ENCODE assay signal across 8 cellular contexts in genomic region chr11:67289226-67289650, GRCh38. TPM values are rescaled to one million over a fixed set of nuclear protein-coding genes. Genes with fewer than 3 reads are reported as not detected.
DNase-seq lines count a peak whose midpoint lies in the region; ATAC-seq and FAIRE-seq lines count a peak whose summit lies in the region.

Gene ANKRD13D (plus strand): TSS chr11:67289303. CDS start chr11:67289461, 158 bp downstream.

- no peaks in the 10 kb centered on the region for H3K27me3 Mint-ChIP-seq in activated CD4-positive, alpha-beta memory T cell treated with anti-CD3 and anti-CD28 coated beads, Interleukin-2, amount 10 ng/mL, durations not matched to agents 7 days and 5 days

- peaks cover 76% of the 10 kb centered on the region for H3K4me1 Mint-ChIP-seq in activated CD4-positive, alpha-beta memory T cell treated with anti-CD3 and anti-CD28 coated beads, Interleukin-2, amount 10 ng/mL, durations not matched to agents 7 days and 5 days

- peak; percentile 18 for ATAC-seq in HG03060 (IDR thresholded peaks at IDR 0.05; ENCODE audit: low read depth, unreplicated experiment)

- peak within 1 kb of the TSS; percentile 94 for H3K4me3 Mint-ChIP-seq in activated CD4-positive, alpha-beta memory T cell treated with anti-CD3 and anti-CD28 coated beads, Interleukin-2, amount 10 ng/mL, durations not matched to agents 7 days and 5 days

- CTCF ChIA-PET in activated CD4-positive, alpha-beta memory T cell treated with anti-CD3 and anti-CD28 coated beads, Interleukin-2, amount 10 ng/mL, durations not matched to agents 7 days and 5 days (lab: Charles Lee), result interaction anchor here (0.9 to 4.1 kb wide), 7 partner anchors 11 to 28 kb away, joined by 3 to 32 read pairs (median 16); partner anchors contain the start of gene GRK2

- FAIRE-seq in HTR-8/SVneo (lab: Jason Lieb, UNC), result no peak

- H3K9me3 Mint-ChIP-seq in activated CD4-positive, alpha-beta memory T cell treated with anti-CD3 and anti-CD28 coated beads, Interleukin-2, amount 10 ng/mL, durations not matched to agents 7 days and 5 days, result peaks cover 2% of the 10 kb centered on the region

- H3K27ac Mint-ChIP-seq in activated CD4-positive, alpha-beta memory T cell treated with anti-CD3 and anti-CD28 coated beads, Interleukin-2, amount 10 ng/mL, durations not matched to agents 7 days and 5 days, result peak within 1 kb of the TSS; percentile 99

- DNase-seq in NCI-H1694 (lab: John Stamatoyannopoulos, UW) (peak; percentile 33), NCI-H1694 treated with DMSO at 0.1 percent for 48 hours (lab: John Stamatoyannopoulos, UW) (no peak), cardiac septum (ENCODE audit: low spot score) (no peak), renal cortical epithelial cell (ENCODE audit: low read depth) (no peak), HTR-8/SVneo (ENCODE audit: insufficient read length, low spot score) (no peak), midbrain (lab: John Stamatoyannopoulos, UW) (no peak)
- DNase-seq in activated CD4-positive, alpha-beta memory T cell treated with anti-CD3 and anti-CD28 coated beads, Interleukin-2, amount 10 ng/mL, durations not matched to agents 7 days and 5 days, result no peak

- intact Hi-C loops in cardiac septum (cut with DNase I), result loop anchor here (2.0 kb wide), 2 partner anchors 22 to 28 kb away; partner anchors contain the start of gene GRK2

- POLR2A ChIA-PET in activated CD4-positive, alpha-beta memory T cell treated with anti-CD3 and anti-CD28 coated beads, Interleukin-2, amount 10 ng/mL, durations not matched to agents 7 days and 5 days (lab: Charles Lee), result interaction anchor here (1.0 to 12.9 kb wide), 13 partner anchors 12 to 194 kb away, joined by 3 to 494 read pairs (median 8); partner anchors contain the start of genes AIP, GRK2, PTPRCAP and SSH3

- peaks cover 74% of the 10 kb centered on the region for H3K36me3 Mint-ChIP-seq in activated CD4-positive, alpha-beta memory T cell treated with anti-CD3 and anti-CD28 coated beads, Interleukin-2, amount 10 ng/mL, durations not matched to agents 7 days and 5 days (ENCODE audit: low read depth)

RNA-seq across cellular contexts. Expression of gene ANKRD13D, which starts in this region (rescaled TPM):
- 100 to 1,000 TPM; 157 to 163 TPM for total RNA-seq in activated CD4-positive, alpha-beta memory T cell treated with anti-CD3 and anti-CD28 coated beads, Interleukin-2, amount 10 ng/mL, durations not matched to agents 7 days and 5 days
- total RNA-seq in cardiac septum (20.0 TPM), renal cortical epithelial cell (29.0 and 38.9 TPM in 2 replicates)
